24 cellular contexts compared by ENCODE assay signal in the genomic region with DNA sequence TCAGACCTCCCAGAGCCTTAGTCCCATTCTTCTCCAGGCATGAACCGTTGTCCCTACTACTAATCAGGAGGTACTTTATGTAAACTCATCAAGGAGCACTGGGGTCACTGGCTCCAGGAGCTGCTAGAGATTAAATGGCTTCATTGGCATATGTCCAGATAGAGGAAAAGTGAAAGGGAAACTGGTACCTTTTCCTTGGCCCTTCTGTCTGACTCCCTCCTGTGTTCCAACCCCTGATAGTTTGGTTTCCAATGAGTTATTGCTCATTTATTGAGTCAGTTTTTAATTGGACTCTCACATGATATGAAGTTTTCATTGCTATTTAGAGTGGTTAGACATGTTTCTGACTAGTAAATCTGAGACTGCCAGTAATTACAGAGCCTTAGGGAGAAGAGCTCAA.
DNase-seq lines count a peak whose midpoint lies in the region; ATAC-seq and TF ChIP-seq lines count a peak whose summit lies in the region.
"Had no signal": no experiment of that assay in that cellular context is flagged by ENCODE, and none has a peak within 500 bp of the region (broad histone marks: within the 10 kb centered on the region; RNA-seq: fewer than 3 reads in every experiment).

No MANE protein-coding gene starts in this region.

- no peak overlapping the region for H3K4me3 ChIP-seq in CD8-positive, alpha-beta T cell (ENCODE audit: low read depth, low read length)
- H3K4me3 ChIP-seq in Karpas-422 (ENCODE audit: low read length) = no peak overlapping the region
- H3K4me3 ChIP-seq: esophagus squamous epithelium, GM12878, psoas muscle, skin epidermis, upper lobe of right lung had no signal

- peak overlapping the region; percentile 40 for H3K27ac Mint-ChIP-seq in glutamatergic neuron (ENCODE audit: unreplicated experiment)
- H3K27ac Mint-ChIP-seq in CD8-positive, alpha-beta T cell = no peak overlapping the region

- H3K9me3 ChIP-seq in CD8-positive, alpha-beta T cell (ENCODE audit: low read length) = no peaks in the 10 kb centered on the region
- no peaks in the 10 kb centered on the region for H3K9me3 ChIP-seq in Karpas-422 (ENCODE audit: low read length)
- H3K9me3 ChIP-seq: esophagus squamous epithelium, psoas muscle, upper lobe of right lung had no signal

- H3K27me3 Mint-ChIP-seq in glutamatergic neuron (ENCODE audit: unreplicated experiment) = peaks cover 2% of the 10 kb centered on the region
- peaks cover 25% of the 10 kb centered on the region for H3K27me3 Mint-ChIP-seq in CD8-positive, alpha-beta T cell (ENCODE audit: low read depth)

- CTCF ChIA-PET in CD8-positive, alpha-beta T cell (lab: Charles Lee) = no interaction called here

- no peaks in the 10 kb centered on the region for H3K36me3 ChIP-seq in CD8-positive, alpha-beta T cell (ENCODE audit: insufficient read depth, low read length)
- no peaks in the 10 kb centered on the region for H3K36me3 ChIP-seq in Karpas-422 (ENCODE audit: insufficient read depth, low read length)
- H3K36me3 ChIP-seq: esophagus squamous epithelium, upper lobe of right lung had no signal

- no peaks in the 10 kb centered on the region for H3K4me1 ChIP-seq in CD8-positive, alpha-beta T cell (ENCODE audit: insufficient read depth, low read length)
- H3K4me1 ChIP-seq in Karpas-422 (ENCODE audit: low read length) = peaks cover 8% of the 10 kb centered on the region
- H3K4me1 ChIP-seq: psoas muscle had no signal

- H2AFZ ChIP-seq in Karpas-422 (ENCODE audit: low read length) = no peak overlapping the region

- H3K4me1 Mint-ChIP-seq in glutamatergic neuron (ENCODE audit: low read depth, unreplicated experiment) = peaks cover 22% of the 10 kb centered on the region
- H3K4me1 Mint-ChIP-seq in CD8-positive, alpha-beta T cell (ENCODE audit: low read depth) = no peaks in the 10 kb centered on the region
- H3K4me1 Mint-ChIP-seq: central memory CD8-positive, alpha-beta T cell; neural crest cell had no signal

- no peak for TF ChIP-seq CTCF in glutamatergic neuron (IDR thresholded peaks at IDR 0.05; ENCODE audit: partially characterized antibody, unreplicated experiment)
- TF ChIP-seq CTCF in CD8-positive, alpha-beta T cell (IDR thresholded peaks at IDR 0.05) = no peak

- POLR2A ChIA-PET in CD8-positive, alpha-beta T cell (lab: Charles Lee) = no interaction called here

- H3K9me2 ChIP-seq in Karpas-422 (replicated peaks; ENCODE audit: insufficient read depth, low read length) = no peaks in the 10 kb centered on the region

- no peaks in the 10 kb centered on the region for H3K36me3 Mint-ChIP-seq in glutamatergic neuron (ENCODE audit: unreplicated experiment)
- H3K36me3 Mint-ChIP-seq in CD8-positive, alpha-beta T cell = no peaks in the 10 kb centered on the region

- H3K27me3 ChIP-seq in CD8-positive, alpha-beta T cell (ENCODE audit: insufficient read depth, low read length) = no peaks in the 10 kb centered on the region
- no peaks in the 10 kb centered on the region for H3K27me3 ChIP-seq in Karpas-422 (ENCODE audit: low read length)
- H3K27me3 ChIP-seq: upper lobe of right lung had no signal

- no peak overlapping the region for H3K4me3 Mint-ChIP-seq in glutamatergic neuron (ENCODE audit: unreplicated experiment)
- H3K4me3 Mint-ChIP-seq in CD8-positive, alpha-beta T cell = no peak overlapping the region
- H3K4me3 Mint-ChIP-seq: central memory CD8-positive, alpha-beta T cell; neural crest cell had no signal

- DNase-seq in DMS79 treated with DMSO at 0.1 percent for 48 hours (lab: John Stamatoyannopoulos, UW) (peak; percentile 94), NCI-H146 treated with DMSO at 0.1 percent for 48 hours (lab: John Stamatoyannopoulos, UW; ENCODE audit: unreplicated experiment) (peak; percentile 37), NCI-H524 (lab: John Stamatoyannopoulos, UW) (peak; percentile 85 to 91), glutamatergic neuron (no peak), Karpas-422 (no peak)
- no peak for DNase-seq in activated naive CD4-positive, alpha-beta T cell treated with anti-CD3 and anti-CD28 coated beads, Interleukin-2, amount 50 U/mL, for 16 hours
- DNase-seq in CD8-positive, alpha-beta T cell = no peak
- DNase-seq: activated CD4-positive, alpha-beta T cell treated with anti-CD3 and anti-CD28 coated beads, Interleukin-2, amount 50 U/mL, for 1 hour; activated gamma-delta T cell treated with Interleukin-2 at 50 U/mL for 16 hours; effector CD4-positive, alpha-beta T cell; esophagus squamous epithelium; GF-D8; H7; MM.1S; NCI-H226; psoas muscle; SHP77; stimulated activated CD4-positive, alpha-beta T cell treated with anti-CD3 and anti-CD28 coated beads, Interleukin-4, amount 100 ng/mL, for 4 hours; T-helper 1 cell; upper lobe of right lung had no signal

- H3K9ac ChIP-seq in Karpas-422 (ENCODE audit: low read length) = no peak overlapping the region

- H4K20me1 ChIP-seq in Karpas-422 (ENCODE audit: insufficient read depth, low read depth, low read length) = no peaks in the 10 kb centered on the region

- H3K27ac ChIP-seq in CD8-positive, alpha-beta T cell (ENCODE audit: low read depth, low read length) = no peak overlapping the region
- H3K27ac ChIP-seq in Karpas-422 (ENCODE audit: low read length) = no peak overlapping the region
- H3K27ac ChIP-seq: esophagus squamous epithelium, psoas muscle, skin epidermis, upper lobe of right lung had no signal

- no peak for ATAC-seq in CD8-positive, alpha-beta T cell
- ATAC-seq: GM12878, psoas muscle, upper lobe of right lung had no signal

- no peak overlapping the region for H3K4me2 ChIP-seq in Karpas-422 (ENCODE audit: low read depth, low read length, poor library complexity, severe bottlenecking)

- H3K9me3 Mint-ChIP-seq in glutamatergic neuron (ENCODE audit: unreplicated experiment) = peaks cover 2% of the 10 kb centered on the region
- H3K9me3 Mint-ChIP-seq in CD8-positive, alpha-beta T cell = no peaks in the 10 kb centered on the region
- H3K9me3 Mint-ChIP-seq: central memory CD8-positive, alpha-beta T cell had no signal

- intact Hi-C loops in CD8-positive, alpha-beta T cell (cut with DNase I, micrococcal nuclease) = no loop called here

- no peaks in the 10 kb centered on the region for H3K79me2 ChIP-seq in Karpas-422 (ENCODE audit: low read length)

Comparison
In these comparisons a context has a peak if more than half of its experiments do, and no peak if none do; other contexts are left out.
1. DNase-seq: peak in DMS79 treated with DMSO at 0.1 percent for 48 hours (single experiment), NCI-H146 treated with DMSO at 0.1 percent for 48 hours (single experiment) and NCI-H524 (2 of 2); none in glutamatergic neuron (single experiment), activated naive CD4-positive, alpha-beta T cell treated with anti-CD3 and anti-CD28 coated beads, Interleukin-2, amount 50 U/mL, for 16 hours (single experiment), CD8-positive, alpha-beta T cell (0 of 7) and Karpas-422 (single experiment).